Comparison of ENCODE assay signal across 1 cellular context in the genomic region with DNA sequence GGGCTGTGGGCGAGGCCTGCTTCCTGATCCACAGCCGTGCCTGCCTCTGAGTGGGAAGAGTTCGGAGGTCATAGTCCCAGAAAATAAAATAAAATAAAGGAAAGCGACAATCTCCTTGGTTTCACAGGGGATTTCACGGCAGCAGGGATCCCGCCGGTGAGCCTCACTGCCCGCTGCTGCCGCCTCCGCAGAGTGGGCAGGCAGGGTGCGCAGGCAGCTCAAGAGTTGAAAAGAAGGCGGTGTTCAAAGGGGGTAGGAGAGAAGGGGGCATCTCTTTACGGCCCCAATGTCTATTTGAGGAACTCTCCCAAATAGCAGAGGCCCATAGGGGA.
TF ChIP-seq lines count a peak whose summit lies in the region.

No MANE protein-coding gene starts in this region.

TF ChIP-seq in GM23338, 12 proteins besides CTCF, POLR2A, EP300 and RAD21:
- TF ChIP-seq EZH2 (IDR thresholded peaks at IDR 0.05; ENCODE audit: low read depth, unreplicated experiment) (no peak), EZH2phosphoT487 (IDR thresholded peaks at IDR 0.05; ENCODE audit: unreplicated experiment) (no peak), ZNF114 (CRISPR knock-in tag; IDR thresholded peaks at IDR 0.05) (no peak), POLR2AphosphoS5 (IDR thresholded peaks at IDR 0.05; ENCODE audit: low read depth) (no peak), ZNF331 (CRISPR knock-in tag; IDR thresholded peaks at IDR 0.05; ENCODE audit: low read depth) (no peak), NANOG (IDR thresholded peaks at IDR 0.05; ENCODE audit: borderline replicate concordance) (no peak), STAT1 (IDR thresholded peaks at IDR 0.05; ENCODE audit: unreplicated experiment) (no peak), JUNB (IDR thresholded peaks at IDR 0.05; ENCODE audit: unreplicated experiment) (no peak), CREB1 (CRISPR knock-in tag; IDR thresholded peaks at IDR 0.05; ENCODE audit: low read depth) (no peak)
- TF ChIP-seq, protein P1, sequence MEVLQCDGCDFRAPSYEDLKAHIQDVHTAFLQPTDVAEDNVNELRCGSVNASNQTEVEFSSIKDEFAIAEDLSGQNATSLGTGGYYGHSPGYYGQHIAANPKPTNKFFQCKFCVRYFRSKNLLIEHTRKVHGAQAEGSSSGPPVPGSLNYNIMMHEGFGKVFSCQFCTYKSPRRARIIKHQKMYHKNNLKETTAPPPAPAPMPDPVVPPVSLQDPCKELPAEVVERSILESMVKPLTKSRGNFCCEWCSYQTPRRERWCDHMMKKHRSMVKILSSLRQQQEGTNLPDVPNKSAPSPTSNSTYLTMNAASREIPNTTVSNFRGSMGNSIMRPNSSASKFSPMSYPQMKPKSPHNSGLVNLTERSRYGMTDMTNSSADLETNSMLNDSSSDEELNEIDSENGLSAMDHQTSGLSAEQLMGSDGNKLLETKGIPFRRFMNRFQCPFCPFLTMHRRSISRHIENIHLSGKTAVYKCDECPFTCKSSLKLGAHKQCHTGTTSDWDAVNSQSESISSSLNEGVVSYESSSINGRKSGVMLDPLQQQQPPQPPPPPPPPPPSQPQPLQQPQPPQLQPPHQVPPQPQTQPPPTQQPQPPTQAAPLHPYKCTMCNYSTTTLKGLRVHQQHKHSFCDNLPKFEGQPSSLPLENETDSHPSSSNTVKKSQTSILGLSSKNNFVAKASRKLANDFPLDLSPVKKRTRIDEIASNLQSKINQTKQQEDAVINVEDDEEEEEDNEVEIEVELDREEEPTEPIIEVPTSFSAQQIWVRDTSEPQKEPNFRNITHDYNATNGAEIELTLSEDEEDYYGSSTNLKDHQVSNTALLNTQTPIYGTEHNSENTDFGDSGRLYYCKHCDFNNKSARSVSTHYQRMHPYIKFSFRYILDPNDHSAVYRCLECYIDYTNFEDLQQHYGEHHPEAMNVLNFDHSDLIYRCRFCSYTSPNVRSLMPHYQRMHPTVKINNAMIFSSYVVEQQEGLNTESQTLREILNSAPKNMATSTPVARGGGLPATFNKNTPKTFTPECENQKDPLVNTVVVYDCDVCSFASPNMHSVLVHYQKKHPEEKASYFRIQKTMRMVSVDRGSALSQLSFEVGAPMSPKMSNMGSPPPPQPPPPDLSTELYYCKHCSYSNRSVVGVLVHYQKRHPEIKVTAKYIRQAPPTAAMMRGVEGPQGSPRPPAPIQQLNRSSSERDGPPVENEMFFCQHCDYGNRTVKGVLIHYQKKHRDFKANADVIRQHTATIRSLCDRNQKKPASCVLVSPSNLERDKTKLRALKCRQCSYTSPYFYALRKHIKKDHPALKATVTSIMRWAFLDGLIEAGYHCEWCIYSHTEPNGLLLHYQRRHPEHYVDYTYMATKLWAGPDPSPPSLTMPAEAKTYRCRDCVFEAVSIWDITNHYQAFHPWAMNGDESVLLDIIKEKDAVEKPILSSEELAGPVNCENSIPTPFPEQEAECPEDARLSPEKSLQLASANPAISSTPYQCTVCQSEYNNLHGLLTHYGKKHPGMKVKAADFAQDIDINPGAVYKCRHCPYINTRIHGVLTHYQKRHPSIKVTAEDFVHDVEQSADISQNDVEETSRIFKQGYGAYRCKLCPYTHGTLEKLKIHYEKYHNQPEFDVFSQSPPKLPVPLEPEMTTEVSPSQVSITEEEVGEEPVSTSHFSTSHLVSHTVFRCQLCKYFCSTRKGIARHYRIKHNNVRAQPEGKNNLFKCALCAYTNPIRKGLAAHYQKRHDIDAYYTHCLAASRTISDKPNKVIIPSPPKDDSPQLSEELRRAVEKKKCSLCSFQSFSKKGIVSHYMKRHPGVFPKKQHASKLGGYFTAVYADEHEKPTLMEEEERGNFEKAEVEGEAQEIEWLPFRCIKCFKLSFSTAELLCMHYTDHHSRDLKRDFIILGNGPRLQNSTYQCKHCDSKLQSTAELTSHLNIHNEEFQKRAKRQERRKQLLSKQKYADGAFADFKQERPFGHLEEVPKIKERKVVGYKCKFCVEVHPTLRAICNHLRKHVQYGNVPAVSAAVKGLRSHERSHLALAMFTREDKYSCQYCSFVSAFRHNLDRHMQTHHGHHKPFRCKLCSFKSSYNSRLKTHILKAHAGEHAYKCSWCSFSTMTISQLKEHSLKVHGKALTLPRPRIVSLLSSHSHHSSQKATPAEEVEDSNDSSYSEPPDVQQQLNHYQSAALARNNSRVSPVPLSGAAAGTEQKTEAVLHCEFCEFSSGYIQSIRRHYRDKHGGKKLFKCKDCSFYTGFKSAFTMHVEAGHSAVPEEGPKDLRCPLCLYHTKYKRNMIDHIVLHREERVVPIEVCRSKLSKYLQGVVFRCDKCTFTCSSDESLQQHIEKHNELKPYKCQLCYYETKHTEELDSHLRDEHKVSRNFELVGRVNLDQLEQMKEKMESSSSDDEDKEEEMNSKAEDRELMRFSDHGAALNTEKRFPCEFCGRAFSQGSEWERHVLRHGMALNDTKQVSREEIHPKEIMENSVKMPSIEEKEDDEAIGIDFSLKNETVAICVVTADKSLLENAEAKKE (CRISPR knock-in tag; IDR thresholded peaks at IDR 0.05): no peak
- TF ChIP-seq, protein P2, sequence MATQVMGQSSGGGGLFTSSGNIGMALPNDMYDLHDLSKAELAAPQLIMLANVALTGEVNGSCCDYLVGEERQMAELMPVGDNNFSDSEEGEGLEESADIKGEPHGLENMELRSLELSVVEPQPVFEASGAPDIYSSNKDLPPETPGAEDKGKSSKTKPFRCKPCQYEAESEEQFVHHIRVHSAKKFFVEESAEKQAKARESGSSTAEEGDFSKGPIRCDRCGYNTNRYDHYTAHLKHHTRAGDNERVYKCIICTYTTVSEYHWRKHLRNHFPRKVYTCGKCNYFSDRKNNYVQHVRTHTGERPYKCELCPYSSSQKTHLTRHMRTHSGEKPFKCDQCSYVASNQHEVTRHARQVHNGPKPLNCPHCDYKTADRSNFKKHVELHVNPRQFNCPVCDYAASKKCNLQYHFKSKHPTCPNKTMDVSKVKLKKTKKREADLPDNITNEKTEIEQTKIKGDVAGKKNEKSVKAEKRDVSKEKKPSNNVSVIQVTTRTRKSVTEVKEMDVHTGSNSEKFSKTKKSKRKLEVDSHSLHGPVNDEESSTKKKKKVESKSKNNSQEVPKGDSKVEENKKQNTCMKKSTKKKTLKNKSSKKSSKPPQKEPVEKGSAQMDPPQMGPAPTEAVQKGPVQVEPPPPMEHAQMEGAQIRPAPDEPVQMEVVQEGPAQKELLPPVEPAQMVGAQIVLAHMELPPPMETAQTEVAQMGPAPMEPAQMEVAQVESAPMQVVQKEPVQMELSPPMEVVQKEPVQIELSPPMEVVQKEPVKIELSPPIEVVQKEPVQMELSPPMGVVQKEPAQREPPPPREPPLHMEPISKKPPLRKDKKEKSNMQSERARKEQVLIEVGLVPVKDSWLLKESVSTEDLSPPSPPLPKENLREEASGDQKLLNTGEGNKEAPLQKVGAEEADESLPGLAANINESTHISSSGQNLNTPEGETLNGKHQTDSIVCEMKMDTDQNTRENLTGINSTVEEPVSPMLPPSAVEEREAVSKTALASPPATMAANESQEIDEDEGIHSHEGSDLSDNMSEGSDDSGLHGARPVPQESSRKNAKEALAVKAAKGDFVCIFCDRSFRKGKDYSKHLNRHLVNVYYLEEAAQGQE (IDR thresholded peaks at IDR 0.05; ENCODE audit: unreplicated experiment): no peak
- TF ChIP-seq, protein P3, sequence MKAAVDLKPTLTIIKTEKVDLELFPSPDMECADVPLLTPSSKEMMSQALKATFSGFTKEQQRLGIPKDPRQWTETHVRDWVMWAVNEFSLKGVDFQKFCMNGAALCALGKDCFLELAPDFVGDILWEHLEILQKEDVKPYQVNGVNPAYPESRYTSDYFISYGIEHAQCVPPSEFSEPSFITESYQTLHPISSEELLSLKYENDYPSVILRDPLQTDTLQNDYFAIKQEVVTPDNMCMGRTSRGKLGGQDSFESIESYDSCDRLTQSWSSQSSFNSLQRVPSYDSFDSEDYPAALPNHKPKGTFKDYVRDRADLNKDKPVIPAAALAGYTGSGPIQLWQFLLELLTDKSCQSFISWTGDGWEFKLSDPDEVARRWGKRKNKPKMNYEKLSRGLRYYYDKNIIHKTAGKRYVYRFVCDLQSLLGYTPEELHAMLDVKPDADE (IDR thresholded peaks at IDR 0.05): no peak
